Comparison of ENCODE assay signal across 1 cellular context in genomic region chr2:177164584-177165052, GRCh38.
TF ChIP-seq lines count a peak whose summit lies in the region.

No MANE protein-coding gene starts in this region.

TF ChIP-seq in GM12878, 131 proteins besides CTCF, POLR2A, EP300 and RAD21 (continued from another document):
- TF ChIP-seq CUX1 (IDR thresholded peaks at IDR 0.05; ENCODE audit: insufficient replicate concordance, low read depth, low read length): peak; percentile 38
- no peak for TF ChIP-seq HDAC6 (IDR thresholded peaks at IDR 0.05; ENCODE audit: unreplicated experiment)
- peak; percentile 27; the same call in 1 of the 2 replicates for TF ChIP-seq EED (IDR thresholded peaks at IDR 0.05; ENCODE audit: low read depth)
- TF ChIP-seq ATF7 (IDR thresholded peaks at IDR 0.05; ENCODE audit: low read depth): peak; percentile 99
- TF ChIP-seq NR2F1 (conservative IDR thresholded peaks at IDR 0.05): no peak
- no peak for TF ChIP-seq ELK1 (IDR thresholded peaks at IDR 0.05; ENCODE audit: low read depth, low read length)
- TF ChIP-seq YY1 (IDR thresholded peaks at IDR 0.05; ENCODE audit: low read depth, low read length): peak; percentile 80
- no peak for TF ChIP-seq CHD4 (IDR thresholded peaks at IDR 0.05)
- TF ChIP-seq MTA2 (IDR thresholded peaks at IDR 0.05; ENCODE audit: low read depth): no peak
